1 cellular context compared by ENCODE assay signal in genomic region chr11:128968916-128969315, GRCh38.
TF ChIP-seq lines count a peak whose summit lies in the region.

No MANE protein-coding gene starts in this region.

TF ChIP-seq in H1, 55 proteins besides CTCF, POLR2A, EP300 and RAD21:
- TF ChIP-seq ATF2 (IDR thresholded peaks at IDR 0.05; ENCODE audit: low read length) (no peak), JUND (IDR thresholded peaks at IDR 0.05; ENCODE audit: low read length) (no peak), CHD1 (IDR thresholded peaks at IDR 0.05; ENCODE audit: low read depth, low read length) (no peak)
